ENCODE assay signal across 8 cellular contexts in genomic region chr5:132820162-132820754, GRCh38. TPM values are rescaled to one million over a fixed set of nuclear protein-coding genes. Genes with fewer than 3 reads are reported as not detected.
DNase-seq lines count a peak whose midpoint lies in the region; ATAC-seq and TF ChIP-seq lines count a peak whose summit lies in the region.

No MANE protein-coding gene starts in this region.

- TF ChIP-seq CTCF in HFFc6 (IDR thresholded peaks at IDR 0.05) = peak; percentile 98
- peak; percentile 84 to 94 (median 92) for TF ChIP-seq CTCF in heart left ventricle (IDR thresholded peaks at IDR 0.05)

- DNase-seq in G401 (ENCODE audit: low spot score) (peak; percentile 96), HFFc6 (peak; percentile 79), NCI-H1436 (lab: John Stamatoyannopoulos, UW) (peak; percentile 84), T-helper 1 cell (peak; percentile 61 to 87 (median 82)), amniotic epithelial cell (ENCODE audit: low read depth) (peak; percentile 92), heart left ventricle (peak; percentile 86 to 93 (median 90)), renal cortical epithelial cell (ENCODE audit: low read depth) (peak; percentile 83)

- H3K4me1 ChIP-seq in heart left ventricle = peaks cover 0 to 16% (median 5%) of the 10 kb centered on the region in 12 donors

- no peaks in the 10 kb centered on the region for H3K36me3 Mint-ChIP-seq in HFFc6 (ENCODE audit: low read depth)

- H3K4me3 Mint-ChIP-seq in HFFc6 = no peak overlapping the region

- no peak overlapping the region for H3K27ac ChIP-seq in heart left ventricle

- peaks cover 0 to 12% (median 3%) of the 10 kb centered on the region in 9 donors for H3K36me3 ChIP-seq in heart left ventricle

- peaks cover 2% of the 10 kb centered on the region for H3K27me3 Mint-ChIP-seq in HFFc6 (ENCODE audit: insufficient read depth)

- H3K9me3 Mint-ChIP-seq in HFFc6 = no peaks in the 10 kb centered on the region

- 23 to 31% (median 27%) methylated on average over 13 to 15 of the region's 15 CpGs for WGBS in heart left ventricle, 4 donors

- no peak for TF ChIP-seq POLR2A in heart left ventricle (IDR thresholded peaks at IDR 0.05)

- in situ Hi-C loops in G401 (cut with HindIII; ENCODE audit: low sequenced_read_pairs) = no loop called here

- peaks cover 9% of the 10 kb centered on the region for H3K4me1 Mint-ChIP-seq in HFFc6 (ENCODE audit: low read depth)

- H3K27ac Mint-ChIP-seq in HFFc6 = no peak overlapping the region

- H3K9me3 ChIP-seq in heart left ventricle = no peaks in the 10 kb centered on the region

- H3K4me3 ChIP-seq in heart left ventricle = peak overlapping the region in 1 of 12 donors; percentile 14

- ATAC-seq in heart left ventricle (peak; percentile 75 to 88 (median 84)), HG03045 (IDR thresholded peaks at IDR 0.05; ENCODE audit: unreplicated experiment) (no peak)

- peaks cover 0 to 33% (median 0%) of the 10 kb centered on the region in 9 donors for H3K27me3 ChIP-seq in heart left ventricle

- intact Hi-C loops in heart left ventricle (cut with DNase I) = loop anchor here (1.0 to 10.0 kb wide), 12 partner anchors 63 to 438 kb away; no protein-coding TSS in a partner anchor

RNA-seq across cellular contexts. Expression of gene SOWAHA, which starts 7.2 kb away (rescaled TPM):
- total RNA-seq in G401 (2014; rRNA removed; shearing (Covaris generic)) = 0.78 and 1.1 TPM in 2 replicates
- not detected for total RNA-seq in HFFc6 (2021; fragmentation: NEBNext Ultra II Directional; extraction: Animal tissue kit (Norgen Biotek cat#: 25700))
- under 1 TPM in 3 of 9 donors, not detected in 6; 0.24 to 0.50 (median 0.38) TPM for total RNA-seq in heart left ventricle
- polyA plus RNA-seq in heart left ventricle = under 1 TPM; 0.03 to 0.08 TPM
- 0.45 TPM in 1 of 2 replicates, not detected in the other for total RNA-seq in renal cortical epithelial cell

RNA-seq across cellular contexts. Expression of gene SHROOM1, which starts 10.2 kb away (rescaled TPM):
- total RNA-seq in G401 (2014; rRNA removed; shearing (Covaris generic)) = 3.1 and 5.9 TPM in 2 replicates
- 10 to 100 TPM in 1 of 6 experiments, 1 to 10 TPM in 5; 7.8 to 12.2 (median 8.6) TPM for total RNA-seq in HFFc6 (2021; fragmentation: NEBNext Ultra II Directional; extraction: Animal tissue kit (Norgen Biotek cat#: 25700))
- total RNA-seq in heart left ventricle (1 to 10 TPM; 2.9 to 6.8 (median 4.7) TPM), renal cortical epithelial cell (3.3 and 4.5 TPM in 2 replicates)
- polyA plus RNA-seq in heart left ventricle = 1 to 10 TPM; 2.0 to 4.8 TPM

RNA-seq across cellular contexts. Expression of gene SEPTIN8, which starts 43.2 kb away (rescaled TPM):
- 33.3 and 47.8 TPM in 2 replicates for total RNA-seq in G401 (2014; rRNA removed; shearing (Covaris generic))
- 10 to 100 TPM; 53.9 to 67.1 (median 59.2) TPM for total RNA-seq in HFFc6 (2021; fragmentation: NEBNext Ultra II Directional; extraction: Animal tissue kit (Norgen Biotek cat#: 25700))
- total RNA-seq in heart left ventricle (10 to 100 TPM; 24.5 to 47.6 (median 33.8) TPM), renal cortical epithelial cell (76.9 and 116 TPM in 2 replicates)
- polyA plus RNA-seq in heart left ventricle = 10 to 100 TPM; 11.0 to 19.2 TPM

RNA-seq across cellular contexts. Expression of gene GDF9, which starts 46.0 kb away (rescaled TPM):
- 0.12 and 1.3 TPM in 2 replicates for total RNA-seq in G401 (2014; rRNA removed; shearing (Covaris generic))
- total RNA-seq in HFFc6 (2021; fragmentation: NEBNext Ultra II Directional; extraction: Animal tissue kit (Norgen Biotek cat#: 25700)) = under 1 TPM in 3 of 6 experiments, not detected in 3; 0.09 to 0.14 (median 0.12) TPM
- total RNA-seq in heart left ventricle (under 1 TPM in 8 of 9 donors, not detected in 1; 0.25 to 1.00 (median 0.51) TPM), renal cortical epithelial cell (0.15 and 0.17 TPM in 2 replicates)
- polyA plus RNA-seq in heart left ventricle = under 1 TPM; 0.10 to 0.27 TPM

RNA-seq across cellular contexts. Expression of gene UQCRQ, which starts 46.2 kb away (rescaled TPM):
- total RNA-seq in G401 (2014; rRNA removed; shearing (Covaris generic)) = 108 and 215 TPM in 2 replicates
- 100 to 1,000 TPM; 501 to 678 (median 615) TPM for total RNA-seq in HFFc6 (2021; fragmentation: NEBNext Ultra II Directional; extraction: Animal tissue kit (Norgen Biotek cat#: 25700))
- 1,000 to 10,000 TPM in 6 of 9 donors, 100 to 1,000 TPM in 3; 539 to 2,034 (median 1,454) TPM for total RNA-seq in heart left ventricle
- polyA plus RNA-seq in heart left ventricle = 1,000 to 10,000 TPM in 1 of 2 donors, 100 to 1,000 TPM in 1; 656 to 2,165 TPM
- total RNA-seq in renal cortical epithelial cell = 60.6 and 117 TPM in 2 replicates
